Comparison of ENCODE assay signal across 11 cellular contexts in the genomic region with DNA sequence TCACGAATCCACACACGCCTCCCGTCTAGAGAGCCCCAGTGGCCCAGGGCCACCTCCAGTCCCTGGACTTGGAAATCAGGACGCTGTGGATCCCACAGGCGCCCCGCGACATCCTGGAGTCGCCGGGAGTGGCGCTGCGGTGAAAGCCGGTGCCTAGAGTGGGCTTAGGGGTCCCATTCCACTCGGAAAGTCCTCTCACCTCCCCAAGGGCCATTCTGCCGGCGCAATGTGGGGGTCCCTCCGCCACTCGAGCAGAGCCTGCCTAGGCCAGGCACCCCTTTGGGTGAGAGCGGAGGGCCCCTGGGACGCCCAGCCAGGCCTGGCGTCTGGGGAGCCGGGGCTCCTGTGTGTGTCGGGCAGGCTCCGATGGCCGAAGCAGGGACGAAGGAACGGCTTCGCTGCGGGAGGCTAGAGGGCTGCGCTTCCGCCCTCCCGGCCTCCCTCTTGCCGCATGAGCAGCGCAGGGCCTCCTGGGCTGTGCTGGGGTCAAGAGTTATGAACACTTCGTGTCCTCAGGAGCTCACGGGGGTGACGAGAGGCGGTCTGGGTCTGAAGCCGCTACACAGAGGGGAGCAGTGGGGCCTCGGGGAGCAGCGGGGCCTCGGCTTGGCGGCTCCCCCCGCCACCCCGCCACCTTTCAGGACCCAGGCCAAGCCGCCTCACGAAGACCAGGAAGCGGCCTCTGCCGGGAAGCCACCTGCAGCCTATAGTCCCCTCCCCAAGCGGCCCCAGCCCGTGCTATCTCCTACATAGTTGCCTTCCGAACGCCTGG. TPM values are rescaled to one million over a fixed set of nuclear protein-coding genes. Genes with fewer than 3 reads are reported as not detected.
DNase-seq lines count a peak whose midpoint lies in the region; ATAC-seq, FAIRE-seq and TF ChIP-seq lines count a peak whose summit lies in the region.
"Had no signal": no experiment of that assay in that cellular context is flagged by ENCODE, and none has a peak within 500 bp of the region (broad histone marks: within the 10 kb centered on the region; RNA-seq: fewer than 3 reads in every experiment).

No MANE protein-coding gene starts in this region.

- POLR2A ChIA-PET in AG04449 (lab: Yijun Ruan, JAX), result no interaction called here
- POLR2A ChIA-PET in T-cell (lab: Charles Lee), result no interaction called here
- POLR2A ChIA-PET in HepG2 (lab: Yijun Ruan, JAX), result no interaction called here
- POLR2A ChIA-PET in SK-N-SH (lab: Yijun Ruan, JAX), result no interaction called here

- no peak for TF ChIP-seq EP300 in HepG2 (IDR thresholded peaks at IDR 0.05; ENCODE audit: low read depth in 2 of 2, low read length in 2 of 2)
- TF ChIP-seq EP300 in HepG2 (CRISPR knock-in tag; IDR thresholded peaks at IDR 0.05; ENCODE audit: borderline replicate concordance), result no peak
- TF ChIP-seq EP300 in SK-N-SH (IDR thresholded peaks at IDR 0.05; ENCODE audit: borderline replicate concordance in 1 of 2, low read depth in 1 of 2, low read length in 1 of 2), result no peak

- no peak for TF ChIP-seq POLR2A in HepG2 (IDR thresholded peaks at IDR 0.05; ENCODE audit: insufficient read depth in 1 of 2, low read depth in 2 of 2, low read length in 2 of 2)
- TF ChIP-seq POLR2A in vagina (IDR thresholded peaks at IDR 0.05), result no peak

- H3K4me1 Mint-ChIP-seq in T-cell, result peaks cover 26 to 31% (median 29%) of the 10 kb centered on the region in 3 donors

- H3K9me3 ChIP-seq in HepG2 (ENCODE audit: low read length) (no peaks in the 10 kb centered on the region), SK-N-SH (no peaks in the 10 kb centered on the region), vagina (no peaks in the 10 kb centered on the region)

- H3K27ac ChIP-seq in HepG2 (ENCODE audit: extremely low read length, insufficient read depth, low read length) (no peak overlapping the region), SK-N-SH (ENCODE audit: low read depth in 2 of 2, low read length in 1 of 2) (no peak overlapping the region), vagina (no peak overlapping the region)

- H3K79me2 ChIP-seq in HepG2 (ENCODE audit: insufficient read depth, low read length), result no peaks in the 10 kb centered on the region
- no peaks in the 10 kb centered on the region for H3K79me2 ChIP-seq in SK-N-SH (ENCODE audit: insufficient read depth)

- TF ChIP-seq CTCF in AG04449 (IDR thresholded peaks at IDR 0.05; ENCODE audit: insufficient read depth, low read length, missing control alignments) (no peak), HepG2 (CRISPR knock-in tag; IDR thresholded peaks at IDR 0.05) (no peak), SK-N-SH (IDR thresholded peaks at IDR 0.05) (no peak), vagina (IDR thresholded peaks at IDR 0.05) (no peak)

- no peak for DNase-seq in AG04449 (ENCODE audit: low read depth, low spot score)
- no peak for DNase-seq in T-cell
- no peak for DNase-seq in HepG2 (ENCODE audit: low spot score)
- no peak for DNase-seq in SK-N-SH
- DNase-seq in GOT3 (lab: John Stamatoyannopoulos, UW), result no peak
- no peak for DNase-seq in vagina (ENCODE audit: extremely low spot score in 2 of 2)
- DNase-seq: DND-41; stimulated activated naive CD4-positive, alpha-beta T cell had no signal

- WGBS in HepG2 (ENCODE audit: low lambda C conversion rate), result 71% methylated on average over 33 of the region's 52 CpGs
- 95% methylated on average over 28 of the region's 52 CpGs for WGBS in SK-N-SH (ENCODE audit: low lambda C conversion rate)

- in situ Hi-C loops in HepG2 (cut with HindIII; ENCODE audit: extremely low pct_ligation_motif_present, low pct_unique_long_range_greater_than_20kb), result loop anchor here (25.0 kb wide), 5 partner anchors 264 to 1786 kb away; no protein-coding TSS in a partner anchor

- H3K27ac Mint-ChIP-seq in T-cell, result no peak overlapping the region

- H3K4me3 ChIP-seq in AG04449 (ENCODE audit: low read depth, low read length) (peak overlapping the region; percentile 20; the same call in 1 of the 2 replicates), HepG2 (replicated peaks in 1 of 3; ENCODE audit: insufficient read depth in 1 of 3, low read depth in 2 of 3, low read length in 3 of 3) (no peak overlapping the region), SK-N-SH (ENCODE audit: low read depth in 2 of 2, low read length in 1 of 2) (no peak overlapping the region), vagina (no peak overlapping the region)

- intact Hi-C loops in HepG2 (cut with micrococcal nuclease; ENCODE audit: unreplicated experiment) (loop anchor here (5.0 kb wide), 4 partner anchors 94 to 1781 kb away; no protein-coding TSS in a partner anchor), vagina (cut with DNase I) (no loop called here)

- peaks cover 63 to 71% of the 10 kb centered on the region in 2 donors for H3K27me3 Mint-ChIP-seq in T-cell

- H3K9ac ChIP-seq in HepG2 (ENCODE audit: insufficient read depth, low read depth, low read length) (no peak overlapping the region), SK-N-SH (no peak overlapping the region)

- peak overlapping the region in 1 of 3 donors; percentile 5 for H3K4me3 Mint-ChIP-seq in T-cell

- H3K4me2 ChIP-seq in HepG2 (ENCODE audit: low read depth, low read length) (no peak overlapping the region), SK-N-SH (no peak overlapping the region)

- peak; percentile 53 for ATAC-seq in GM21390 (IDR thresholded peaks at IDR 0.05; ENCODE audit: unreplicated experiment)
- peak; percentile 11 to 28 (median 17) for ATAC-seq in T-cell (replicated peaks in 1 of 4)
- no peak; the same call in 2 of the 3 replicates for ATAC-seq in HepG2
- ATAC-seq in HG02970 (IDR thresholded peaks at IDR 0.05; ENCODE audit: low FRiP score, unreplicated experiment), result no peak

- peaks cover 2 to 26% of the 10 kb centered on the region in 2 experiments for H3K27me3 ChIP-seq in HepG2 (ENCODE audit: control insufficient read depth in 1 of 2, insufficient read depth in 2 of 2, low read length in 2 of 2)
- no peaks in the 10 kb centered on the region for H3K27me3 ChIP-seq in SK-N-SH (ENCODE audit: insufficient read depth)
- peaks cover 17% of the 10 kb centered on the region for H3K27me3 ChIP-seq in vagina

- H4K20me1 ChIP-seq in HepG2 (ENCODE audit: insufficient read depth, low read length), result peaks cover 4% of the 10 kb centered on the region; the same call in 1 of the 2 replicates
- no peaks in the 10 kb centered on the region for H4K20me1 ChIP-seq in SK-N-SH (ENCODE audit: insufficient read depth)

- CTCF ChIA-PET in AG04449 (lab: Yijun Ruan, JAX) (interaction anchor here (1.3 to 3.1 kb wide), 3 partner anchors 11 to 1352 kb away, joined by 4 to 42 read pairs (median 6); no protein-coding TSS in a partner anchor), T-cell (lab: Charles Lee) (interaction anchor here in 1 of 2 donors (1.2 kb wide), 1 partner anchor 15 kb away, joined by 4 read pairs; no protein-coding TSS in a partner anchor), HepG2 (lab: Yijun Ruan, JAX; ENCODE audit: low intra/inter-chr PET ratio, low total read pairs) (no interaction called here), SK-N-SH (lab: Yijun Ruan, JAX) (interaction anchor here (1.8 kb wide), 1 partner anchor 271 kb away, joined by 8 read pairs; no protein-coding TSS in a partner anchor)

- BruUV-seq in HepG2 (replicated peaks; lab: Mats Ljungman, UMichigan), result no TSS peak

- peaks cover 12% of the 10 kb centered on the region for H3K36me3 Mint-ChIP-seq in T-cell

- no peaks in the 10 kb centered on the region for H3K36me3 ChIP-seq in HepG2 (replicated peaks in 1 of 2; ENCODE audit: control insufficient read depth in 1 of 2, insufficient read depth in 2 of 2, low read length in 2 of 2)
- H3K36me3 ChIP-seq in SK-N-SH (replicated peaks in 1 of 2; ENCODE audit: control insufficient read depth in 1 of 2, insufficient read depth in 2 of 2, low read length in 1 of 2), result no peaks in the 10 kb centered on the region
- no peaks in the 10 kb centered on the region for H3K36me3 ChIP-seq in vagina

- no peak for TF ChIP-seq RAD21 in HepG2 (CRISPR knock-in tag; IDR thresholded peaks at IDR 0.05)
- TF ChIP-seq RAD21 in SK-N-SH (IDR thresholded peaks at IDR 0.05; ENCODE audit: low read length), result no peak

- no peaks in the 10 kb centered on the region for H3K9me2 ChIP-seq in SK-N-SH

- H3F3A ChIP-seq in SK-N-SH (replicated peaks; ENCODE audit: insufficient read depth), result no peaks in the 10 kb centered on the region

- H3K4me1 ChIP-seq in HepG2 (ENCODE audit: insufficient read depth, low read length) (no peaks in the 10 kb centered on the region), SK-N-SH (ENCODE audit: control insufficient read depth in 1 of 2, insufficient read depth in 2 of 2, low read depth in 1 of 2, low read length in 1 of 2) (peaks cover 0 to 5% of the 10 kb centered on the region in 2 experiments; a peak in 1 of 4 replicates), vagina (peaks cover 26% of the 10 kb centered on the region)

- no peak for FAIRE-seq in HepG2 (lab: Jason Lieb, UNC)

- H2AFZ ChIP-seq in HepG2 (ENCODE audit: low read length) (no peak overlapping the region), SK-N-SH (ENCODE audit: low read depth) (no peak overlapping the region)

- H3K9me3 Mint-ChIP-seq in T-cell, result no peaks in the 10 kb centered on the region

RNA-seq across cellular contexts. Expression of gene POU3F2, which starts 13.6 kb away (rescaled TPM):
- not detected for total RNA-seq in T-cell
- total RNA-seq in HepG2 (2016; rRNA removed; fragmentation: Illumina TruSeq; extraction: Trizol), result not detected in 2 replicates
- not detected in 2 replicates for total RNA-seq in HepG2 (2016; cell fraction: cytosol; rRNA removed; fragmentation: Illumina TruSeq; extraction: Trizol; ENCODE audit: low read depth)
- not detected in 2 replicates for total RNA-seq in HepG2 (2016; cell fraction: insoluble cytoplasmic fraction; rRNA removed; fragmentation: Illumina TruSeq; extraction: Trizol)
- not detected in 2 replicates for total RNA-seq in HepG2 (2016; cell fraction: membrane; rRNA removed; fragmentation: Illumina TruSeq; extraction: Trizol)
- not detected in 2 replicates for total RNA-seq in HepG2 (2016; cell fraction: nucleus; rRNA removed; fragmentation: Illumina TruSeq; extraction: Trizol)
- polyA plus RNA-seq in HepG2 (2011; rRNA removed), result not detected in 2 replicates
- not detected in 2 replicates for polyA plus RNA-seq in HepG2 (2011; cell fraction: cytosol; rRNA removed)
- not detected in 2 replicates for polyA plus RNA-seq in HepG2 (2011; cell fraction: nucleus; rRNA removed)
- polyA plus RNA-seq in HepG2 (2012), result not detected in 2 replicates
- not detected in 2 replicates for polyA plus RNA-seq in HepG2 (2016; cell fraction: cytosol; fragmentation: Illumina TruSeq; extraction: Trizol; ENCODE audit: low read depth)
- not detected in 2 replicates for polyA plus RNA-seq in HepG2 (2016; cell fraction: insoluble cytoplasmic fraction; fragmentation: Illumina TruSeq; extraction: Trizol; ENCODE audit: low read depth)
- not detected in 2 replicates for polyA plus RNA-seq in HepG2 (2016; cell fraction: membrane; fragmentation: Illumina TruSeq; extraction: Trizol; ENCODE audit: low read depth)
- polyA plus RNA-seq in HepG2 (2016; cell fraction: nucleus; fragmentation: Illumina TruSeq; extraction: Trizol; ENCODE audit: insufficient read depth, low read depth), result not detected in 2 replicates
- 0.26 TPM in 1 of 2 replicates, not detected in the other for polyA minus RNA-seq in HepG2 (2011; rRNA and poly(A)+ RNA removed; ENCODE audit: low replicate concordance)
- not detected in 2 replicates for polyA minus RNA-seq in HepG2 (2011; cell fraction: cytosol; rRNA and poly(A)+ RNA removed)
- polyA minus RNA-seq in HepG2 (2011; cell fraction: nucleus; rRNA and poly(A)+ RNA removed), result not detected in 2 replicates
- polyA plus RNA-seq in SK-N-SH (2012; rRNA removed), result 0.93 and 1.0 TPM in 2 replicates
- polyA plus RNA-seq in SK-N-SH (2012; cell fraction: cytosol; rRNA removed), result 0.92 and 1.1 TPM in 2 replicates
- polyA plus RNA-seq in SK-N-SH (2012; cell fraction: nucleus; rRNA removed), result 0.89 and 1.0 TPM in 2 replicates
- not detected for total RNA-seq in vagina
- total RNA-seq: lung microvascular endothelial cell had no signal

Comparison
In these comparisons a context has a peak if more than half of its experiments do, and no peak if none do; other contexts are left out.
1. ATAC-seq: peak in GM21390 (single experiment) and T-cell (4 of 4); none in HepG2 (single experiment) and HG02970 (single experiment).